Comparison of ENCODE assay signal across 8 cellular contexts in the genomic region with DNA sequence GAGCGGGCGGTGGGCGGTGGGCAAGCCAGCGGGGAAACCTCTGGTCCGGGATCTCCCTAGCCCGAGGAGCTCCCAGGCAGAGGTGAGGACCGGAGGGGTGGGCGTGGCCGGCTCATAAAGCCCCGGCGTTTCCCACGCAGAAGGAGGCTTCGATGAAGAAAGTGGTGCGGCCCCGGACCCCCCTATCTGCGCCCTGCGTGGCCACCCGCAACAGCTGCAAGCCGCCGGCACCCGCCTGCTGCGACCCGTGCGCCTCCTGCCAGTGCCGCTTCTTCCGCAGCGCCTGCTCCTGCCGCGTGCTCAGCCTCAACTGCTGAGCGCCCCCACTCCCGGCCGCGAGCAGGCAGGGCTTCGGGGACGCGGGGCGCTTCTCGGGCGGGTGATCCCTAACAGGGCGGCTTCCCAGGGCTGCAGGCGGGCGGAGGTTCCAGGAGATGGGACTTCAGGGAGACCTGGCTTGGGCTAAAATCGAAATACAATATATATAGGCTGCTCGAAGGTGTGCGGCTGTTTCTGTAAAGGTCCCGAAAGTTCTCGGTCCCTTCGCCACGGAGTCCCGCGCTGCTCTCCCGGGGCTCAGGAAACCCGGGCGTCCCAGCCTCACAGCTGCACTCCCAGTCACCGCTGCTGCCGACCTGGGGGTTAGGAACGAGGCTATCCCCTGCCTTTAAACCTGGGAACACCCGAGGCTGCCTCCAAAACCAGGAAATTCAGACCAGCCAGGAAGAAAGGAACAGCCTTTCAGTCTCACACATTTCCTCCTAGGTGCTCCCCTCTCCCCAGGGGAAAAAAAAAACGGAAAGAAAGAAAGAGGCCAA. TPM values are rescaled to one million over a fixed set of nuclear protein-coding genes. Genes with fewer than 3 reads are reported as not detected.
DNase-seq lines count a peak whose midpoint lies in the region; ATAC-seq, FAIRE-seq and TF ChIP-seq lines count a peak whose summit lies in the region.

No MANE protein-coding gene starts in this region.

- H3K36me3 Mint-ChIP-seq in activated naive CD8-positive, alpha-beta T cell treated with anti-CD3 and anti-CD28 coated beads, Interleukin-2, amount 50 U/mL, for 24 hours (ENCODE audit: low read depth) = peaks cover 22% of the 10 kb centered on the region

- no peaks in the 10 kb centered on the region for H3K9me3 ChIP-seq in gastrocnemius medialis

- TF ChIP-seq CTCF in GM20000 (IDR thresholded peaks at IDR 0.05; ENCODE audit: extremely low read depth, missing control alignments) (peak; percentile 5), gastrocnemius medialis (IDR thresholded peaks at IDR 0.05 in 4 of 5, conservative IDR thresholded peaks at IDR 0.05 in 1 of 5) (no peak)

- no peaks in the 10 kb centered on the region for H3K9me3 Mint-ChIP-seq in activated naive CD8-positive, alpha-beta T cell treated with anti-CD3 and anti-CD28 coated beads, Interleukin-2, amount 50 U/mL, for 24 hours

- no peak overlapping the region for H3K27ac Mint-ChIP-seq in activated naive CD8-positive, alpha-beta T cell treated with anti-CD3 and anti-CD28 coated beads, Interleukin-2, amount 50 U/mL, for 24 hours

- ATAC-seq in activated naive CD8-positive, alpha-beta T cell treated with anti-CD3 and anti-CD28 coated beads, Interleukin-2, amount 50 U/mL, for 24 hours = peak; percentile 39
- ATAC-seq in gastrocnemius medialis (peak in 1 of 2 donors; percentile 21), GM21723 (IDR thresholded peaks at IDR 0.05; ENCODE audit: unreplicated experiment) (no peak), GM19467 (IDR thresholded peaks at IDR 0.05; ENCODE audit: unreplicated experiment) (no peak)

- peak; percentile 38 for DNase-seq in GM20000 (ENCODE audit: low spot score)
- peak; percentile 25 for DNase-seq in activated naive CD8-positive, alpha-beta T cell treated with anti-CD3 and anti-CD28 coated beads, Interleukin-2, amount 50 U/mL, for 24 hours
- DNase-seq in hepatic stellate cell (ENCODE audit: low spot score) = peak; percentile 54
- DNase-seq in gastrocnemius medialis = no peak
- DNase-seq in urothelium cell line (ENCODE audit: low spot score) = no peak
- no peak for DNase-seq in effector CD4-positive, alpha-beta T cell

- no peak for TF ChIP-seq POLR2A in gastrocnemius medialis (IDR thresholded peaks at IDR 0.05)

- peaks cover 6 to 14% of the 10 kb centered on the region in 2 donors for H3K4me1 ChIP-seq in gastrocnemius medialis

- intact Hi-C loops in gastrocnemius medialis (cut with DNase I; ENCODE audit: low total_unique reads) = no loop called here

- H3K36me3 ChIP-seq in gastrocnemius medialis = peaks cover 0 to 4% of the 10 kb centered on the region in 2 donors

- FAIRE-seq in urothelium cell line (lab: Jason Lieb, UNC) = no peak

- H3K27ac ChIP-seq in gastrocnemius medialis = peak overlapping the region in 3 of 4 donors; percentile 62 to 84 (median 63)

- H3K4me3 ChIP-seq in gastrocnemius medialis = peak overlapping the region; percentile 33 to 50 (median 45)

- peaks cover 9% of the 10 kb centered on the region for H3K27me3 Mint-ChIP-seq in activated naive CD8-positive, alpha-beta T cell treated with anti-CD3 and anti-CD28 coated beads, Interleukin-2, amount 50 U/mL, for 24 hours

- peaks cover 10% of the 10 kb centered on the region for H3K4me1 Mint-ChIP-seq in activated naive CD8-positive, alpha-beta T cell treated with anti-CD3 and anti-CD28 coated beads, Interleukin-2, amount 50 U/mL, for 24 hours

- H3K27me3 ChIP-seq in gastrocnemius medialis = no peaks in the 10 kb centered on the region

- peak overlapping the region; percentile 11 for H3K4me3 Mint-ChIP-seq in activated naive CD8-positive, alpha-beta T cell treated with anti-CD3 and anti-CD28 coated beads, Interleukin-2, amount 50 U/mL, for 24 hours

- in situ Hi-C loops in gastrocnemius medialis (cut with MboI; ENCODE audit: low sequenced_read_pairs in 4 of 4) = no loop called here

RNA-seq across cellular contexts. Expression of a gene that starts 27.8 kb away (rescaled TPM):
- not detected for total RNA-seq in gastrocnemius medialis

RNA-seq across cellular contexts. Expression of a gene that starts 34.1 kb away (rescaled TPM):
- 100 to 1,000 TPM in 2 of 4 donors, 10 to 100 TPM in 2; 81.7 to 110 (median 98.6) TPM for total RNA-seq in gastrocnemius medialis

Comparison
In these comparisons a context has a peak if more than half of its experiments do, and no peak if none do; other contexts are left out.
1. DNase-seq: peak in GM20000 (single experiment), activated naive CD8-positive, alpha-beta T cell treated with anti-CD3 and anti-CD28 coated beads, Interleukin-2, amount 50 U/mL, for 24 hours (single experiment) and hepatic stellate cell (single experiment); none in gastrocnemius medialis (0 of 2), urothelium cell line (single experiment) and effector CD4-positive, alpha-beta T cell (single experiment).